9 cellular contexts compared by ENCODE assay signal in genomic region chr14:24368215-24368561, GRCh38. TPM values are rescaled to one million over a fixed set of nuclear protein-coding genes. Genes with fewer than 3 reads are reported as not detected.
DNase-seq lines count a peak whose midpoint lies in the region; ATAC-seq and TF ChIP-seq lines count a peak whose summit lies in the region.
"Had no signal": no experiment of that assay in that cellular context is flagged by ENCODE, and none has a peak within 500 bp of the region (broad histone marks: within the 10 kb centered on the region; RNA-seq: fewer than 3 reads in every experiment).

No MANE protein-coding gene starts in this region.

- intact Hi-C loops in stomach (cut with DNase I; ENCODE audit: low total_unique reads), result loop anchor here (5.0 kb wide), 1 partner anchor 49 kb away; no protein-coding TSS in a partner anchor

- peaks cover 30% of the 10 kb centered on the region for H3K27me3 Mint-ChIP-seq in activated naive CD8-positive, alpha-beta T cell treated with anti-CD3 and anti-CD28 coated beads, Interleukin-2, amount 50 U/mL, for 24 hours

- H3K36me3 ChIP-seq in HUES48 (ENCODE audit: control insufficient read depth, insufficient read depth, low read length) (peaks cover 4% of the 10 kb centered on the region; the same call in 1 of the 2 replicates), stomach (peaks cover 0 to 10% (median 4%) of the 10 kb centered on the region in 4 donors)

- peak overlapping the region; percentile 7; the same call in 1 of the 2 replicates for H3K9ac ChIP-seq in HUES48 (ENCODE audit: low read depth, low read length)

- WGBS in stomach, 5 donors, result 1 to 6% (median 2%) methylated on average over 12 to 15 of the region's 15 CpGs

- peaks cover 31% of the 10 kb centered on the region for H3K4me1 Mint-ChIP-seq in activated naive CD8-positive, alpha-beta T cell treated with anti-CD3 and anti-CD28 coated beads, Interleukin-2, amount 50 U/mL, for 24 hours

- no peaks in the 10 kb centered on the region for H3K4me1 ChIP-seq in HUES48 (ENCODE audit: control insufficient read depth, insufficient read depth, low read length)
- peaks cover 31 to 60% (median 51%) of the 10 kb centered on the region in 4 donors for H3K4me1 ChIP-seq in stomach

- H3K4me3 Mint-ChIP-seq in activated naive CD8-positive, alpha-beta T cell treated with anti-CD3 and anti-CD28 coated beads, Interleukin-2, amount 50 U/mL, for 24 hours, result peak overlapping the region; percentile 55

- no peaks in the 10 kb centered on the region for H3K9me3 ChIP-seq in HUES48 (ENCODE audit: control insufficient read depth, insufficient read depth, low read length)
- H3K9me3 ChIP-seq in stomach, result no peaks in the 10 kb centered on the region

- no peak for ATAC-seq in activated naive CD8-positive, alpha-beta T cell treated with anti-CD3 and anti-CD28 coated beads, Interleukin-2, amount 50 U/mL, for 24 hours
- ATAC-seq in GM18867 (IDR thresholded peaks at IDR 0.05; ENCODE audit: unreplicated experiment), result no peak

- no peak for TF ChIP-seq POLR2A in stomach (IDR thresholded peaks at IDR 0.05)

- H3K9me3 Mint-ChIP-seq in activated naive CD8-positive, alpha-beta T cell treated with anti-CD3 and anti-CD28 coated beads, Interleukin-2, amount 50 U/mL, for 24 hours, result no peaks in the 10 kb centered on the region

- no peak for TF ChIP-seq CTCF in stomach (IDR thresholded peaks at IDR 0.05)

- no peak overlapping the region for H3K27ac Mint-ChIP-seq in activated naive CD8-positive, alpha-beta T cell treated with anti-CD3 and anti-CD28 coated beads, Interleukin-2, amount 50 U/mL, for 24 hours

- H3K27ac ChIP-seq in HUES48 (ENCODE audit: low read depth, low read length) (peak overlapping the region; percentile 84), stomach (peak overlapping the region; percentile 83 to 97 (median 92))

- H3K4me3 ChIP-seq in HUES48 (ENCODE audit: low read depth, low read length), result peak overlapping the region; percentile 83
- H3K4me3 ChIP-seq in stomach, result peak overlapping the region; percentile 58 to 71 (median 64)

- H3K27me3 ChIP-seq in HUES48 (ENCODE audit: control insufficient read depth, insufficient read depth, low read length) (0 out of 2 replicates have a peak, but pooled peaks cover 4% of the 10 kb centered on the region), stomach (peaks cover 0 to 44% (median 0%) of the 10 kb centered on the region in 3 donors)

- no peak for DNase-seq in activated naive CD8-positive, alpha-beta T cell treated with anti-CD3 and anti-CD28 coated beads, Interleukin-2, amount 50 U/mL, for 24 hours
- DNase-seq in iPS-NIHi11 (ENCODE audit: low spot score) (peak; percentile 43), stomach (no peak), T-helper 2 cell (no peak), HuH-7 (ENCODE audit: low spot score) (no peak)
- DNase-seq: SIG-M5 had no signal

- no peak for TF ChIP-seq EP300 in stomach (IDR thresholded peaks at IDR 0.05)

- no peaks in the 10 kb centered on the region for H3K36me3 Mint-ChIP-seq in activated naive CD8-positive, alpha-beta T cell treated with anti-CD3 and anti-CD28 coated beads, Interleukin-2, amount 50 U/mL, for 24 hours (ENCODE audit: low read depth)

RNA-seq across cellular contexts. Expression of gene NFATC4, which starts 0.2 kb away (rescaled TPM):
- total RNA-seq in stomach, result 10 to 100 TPM; 20.1 to 64.8 (median 33.0) TPM
- polyA plus RNA-seq in stomach, result 100 to 1,000 TPM in 1 of 3 donors, 10 to 100 TPM in 2; 71.4 to 119 (median 99.0) TPM

RNA-seq across cellular contexts. Expression of gene RIPK3, which starts 28.4 kb away (rescaled TPM):
- 10 to 100 TPM in 4 of 5 donors, 1 to 10 TPM in 1; 6.4 to 42.6 (median 12.5) TPM for total RNA-seq in stomach
- polyA plus RNA-seq in stomach, result 10 to 100 TPM; 12.7 to 18.3 (median 14.3) TPM
- total RNA-seq: H4 had no signal

RNA-seq across cellular contexts. Expression of gene NYNRIN, which starts 30.6 kb away (rescaled TPM):
- total RNA-seq in stomach, result 10 to 100 TPM in 2 of 5 donors, 1 to 10 TPM in 3; 2.9 to 16.0 (median 8.1) TPM
- 1 to 10 TPM; 2.3 to 3.3 (median 2.3) TPM for polyA plus RNA-seq in stomach

RNA-seq across cellular contexts. Expression of gene ADCY4, which starts 33.3 kb away (rescaled TPM):
- 100 to 1,000 TPM in 1 of 5 donors, 10 to 100 TPM in 4; 18.2 to 118 (median 33.3) TPM for total RNA-seq in stomach
- polyA plus RNA-seq in stomach, result 10 to 100 TPM; 15.2 to 18.9 (median 18.8) TPM
- total RNA-seq: H4 had no signal

RNA-seq across cellular contexts. Expression of gene LTB4R, which starts 56.9 kb away (rescaled TPM):
- 10 to 100 TPM in 3 of 5 donors, 1 to 10 TPM in 1, not detected in 1; 3.3 to 92.8 (median 24.6) TPM for total RNA-seq in stomach
- 10 to 100 TPM in 1 of 3 donors, 1 to 10 TPM in 2; 1.4 to 67.2 (median 4.1) TPM for polyA plus RNA-seq in stomach
